Comparison of ENCODE assay signal across 1 cellular context in genomic region chr12:106107566-106107965, GRCh38.
TF ChIP-seq lines count a peak whose summit lies in the region.

No MANE protein-coding gene starts in this region.

TF ChIP-seq in IMR-90, 13 proteins besides CTCF, POLR2A, EP300 and RAD21:
- TF ChIP-seq NFE2L2 (IDR thresholded peaks at IDR 0.05; ENCODE audit: low read depth, low read length), result no peak
- peak; percentile 71 for TF ChIP-seq BHLHE40 (IDR thresholded peaks at IDR 0.05; ENCODE audit: low read depth, low read length)
- peak; percentile 49 for TF ChIP-seq FOS (IDR thresholded peaks at IDR 0.05; ENCODE audit: low read depth, low read length)
